10 cellular contexts compared by ENCODE assay signal in genomic region chr11:95084509-95084908, GRCh38. TPM values are rescaled to one million over a fixed set of nuclear protein-coding genes. Genes with fewer than 3 reads are reported as not detected.
DNase-seq lines count a peak whose midpoint lies in the region; ATAC-seq, FAIRE-seq and TF ChIP-seq lines count a peak whose summit lies in the region.
"Had no signal": no experiment of that assay in that cellular context is flagged by ENCODE, and none has a peak within 500 bp of the region (broad histone marks: within the 10 kb centered on the region; RNA-seq: fewer than 3 reads in every experiment).

No MANE protein-coding gene starts in this region.

- intact Hi-C loops in activated CD8-positive, alpha-beta T cell treated with anti-CD3 and anti-CD28 coated beads for 36 hours (cut with micrococcal nuclease): no loop called here

- no peaks in the 10 kb centered on the region for H3K27me3 Mint-ChIP-seq in activated CD8-positive, alpha-beta T cell treated with anti-CD3 and anti-CD28 coated beads for 36 hours

- H3K27me3 ChIP-seq in osteoblast (ENCODE audit: insufficient read depth, low read length): no peaks in the 10 kb centered on the region
- H3K27me3 ChIP-seq: SJSA1 had no signal

- in situ Hi-C loops in G401 (cut with HindIII; ENCODE audit: low sequenced_read_pairs): no loop called here

- no peaks in the 10 kb centered on the region for H3K79me2 ChIP-seq in osteoblast (ENCODE audit: insufficient read depth, low read length)

- CTCF ChIA-PET in activated CD8-positive, alpha-beta T cell treated with anti-CD3 and anti-CD28 coated beads for 36 hours (lab: Charles Lee): interaction anchor here (1.1 to 3.9 kb wide), 8 partner anchors 9 to 73 kb away, joined by 3 to 24 read pairs (median 5); partner anchors contain the start of gene SRSF8

- no peak overlapping the region for H3K27ac ChIP-seq in osteoblast (ENCODE audit: low read depth, low read length)
- H3K27ac ChIP-seq: SJSA1 had no signal

- H3K9me3 Mint-ChIP-seq in activated CD8-positive, alpha-beta T cell treated with anti-CD3 and anti-CD28 coated beads for 36 hours: no peaks in the 10 kb centered on the region

- peaks cover 44% of the 10 kb centered on the region for H3K4me1 Mint-ChIP-seq in activated CD8-positive, alpha-beta T cell treated with anti-CD3 and anti-CD28 coated beads for 36 hours (ENCODE audit: low read depth)

- peaks cover 12% of the 10 kb centered on the region for H3K4me1 ChIP-seq in osteoblast (ENCODE audit: insufficient read depth, low read length)
- H3K4me1 ChIP-seq: SJSA1 had no signal

- H3K4me3 Mint-ChIP-seq in activated CD8-positive, alpha-beta T cell treated with anti-CD3 and anti-CD28 coated beads for 36 hours: no peak overlapping the region

- TF ChIP-seq CTCF in activated CD8-positive, alpha-beta T cell treated with anti-CD3 and anti-CD28 coated beads for 36 hours (IDR thresholded peaks at IDR 0.05): no peak
- TF ChIP-seq CTCF in osteoblast (IDR thresholded peaks at IDR 0.05; ENCODE audit: extremely low read depth, low read depth, low read length): no peak

- POLR2A ChIA-PET in activated CD8-positive, alpha-beta T cell treated with anti-CD3 and anti-CD28 coated beads for 36 hours (lab: Charles Lee): interaction anchor here (0.8 to 1.8 kb wide), 7 partner anchors 9 to 706 kb away, joined by 3 to 9 read pairs (median 4); partner anchors contain the start of genes CEP57 and SRSF8

- no peak for FAIRE-seq in H54 (lab: Jason Lieb, UNC)

- H3K36me3 Mint-ChIP-seq in activated CD8-positive, alpha-beta T cell treated with anti-CD3 and anti-CD28 coated beads for 36 hours (ENCODE audit: low read depth): no peaks in the 10 kb centered on the region

- H3K27ac Mint-ChIP-seq in activated CD8-positive, alpha-beta T cell treated with anti-CD3 and anti-CD28 coated beads for 36 hours: peak overlapping the region; percentile 79

- H3K4me2 ChIP-seq in osteoblast (ENCODE audit: insufficient read depth, low read length): peak overlapping the region; percentile 7

- H3K9me3 ChIP-seq in osteoblast (ENCODE audit: low read depth, low read length): no peaks in the 10 kb centered on the region
- H3K9me3 ChIP-seq: SJSA1 had no signal

- no peaks in the 10 kb centered on the region for H3K36me3 ChIP-seq in osteoblast (ENCODE audit: insufficient read depth, low read length)
- H3K36me3 ChIP-seq: SJSA1 had no signal

- TF ChIP-seq POLR2A in H54 (IDR thresholded peaks at IDR 0.05; ENCODE audit: low read depth, low read length): no peak

- peak; percentile 84 for DNase-seq in activated CD8-positive, alpha-beta T cell treated with anti-CD3 and anti-CD28 coated beads for 36 hours
- DNase-seq in osteoblast (ENCODE audit: insufficient read length, low spot score, missing footprints) (peak; percentile 79), G401 (ENCODE audit: low spot score) (no peak), H54 (ENCODE audit: insufficient read length, low spot score) (no peak), medulla oblongata (ENCODE audit: extremely low spot score) (no peak), NCI-H2029 treated with DMSO at 0.1 percent for 48 hours (lab: John Stamatoyannopoulos, UW) (no peak)

- no peaks in the 10 kb centered on the region for H4K20me1 ChIP-seq in osteoblast (ENCODE audit: insufficient read depth, low read length)

- H3K4me3 ChIP-seq in osteoblast (ENCODE audit: insufficient read depth, low read length): no peak overlapping the region
- H3K4me3 ChIP-seq: SJSA1 had no signal

- ATAC-seq in GM18502 (IDR thresholded peaks at IDR 0.05; ENCODE audit: poor library complexity, unreplicated experiment): peak; percentile 34
- ATAC-seq in HG02678 (IDR thresholded peaks at IDR 0.05; ENCODE audit: unreplicated experiment): peak; percentile 40
- ATAC-seq in activated CD8-positive, alpha-beta T cell treated with anti-CD3 and anti-CD28 coated beads for 36 hours: peak; percentile 77

- H2AFZ ChIP-seq in osteoblast (ENCODE audit: low read length): no peak overlapping the region

RNA-seq across cellular contexts. Expression of gene ENDOD1, which starts 5.1 kb away (rescaled TPM):
- total RNA-seq in activated CD8-positive, alpha-beta T cell treated with anti-CD3 and anti-CD28 coated beads for 36 hours: 10 to 100 TPM; 13.0 to 14.1 TPM
- 43.0 and 44.2 TPM in 2 replicates for total RNA-seq in osteoblast
- total RNA-seq in G401 (2014; rRNA removed; shearing (Covaris generic)): 0.64 and 1.2 TPM in 2 replicates

RNA-seq across cellular contexts. Expression of gene SRSF8, which starts 17.8 kb away (rescaled TPM):
- 10 to 100 TPM; 23.0 to 24.7 TPM for total RNA-seq in activated CD8-positive, alpha-beta T cell treated with anti-CD3 and anti-CD28 coated beads for 36 hours
- 20.6 and 22.1 TPM in 2 replicates for total RNA-seq in osteoblast
- 24.3 and 26.4 TPM in 2 replicates for total RNA-seq in G401 (2014; rRNA removed; shearing (Covaris generic))

RNA-seq across cellular contexts. Expression of gene KDM4F, which starts 35.3 kb away (rescaled TPM):
- not detected for total RNA-seq in activated CD8-positive, alpha-beta T cell treated with anti-CD3 and anti-CD28 coated beads for 36 hours
- total RNA-seq in osteoblast: under 0.01 TPM in 1 of 2 replicates, not detected in the other
- 0.06 TPM in 1 of 2 replicates, not detected in the other for total RNA-seq in G401 (2014; rRNA removed; shearing (Covaris generic))
- total RNA-seq: liver, SJSA1 had no signal

RNA-seq across cellular contexts. Expression of gene KDM4E, which starts 59.5 kb away (rescaled TPM):
- total RNA-seq in activated CD8-positive, alpha-beta T cell treated with anti-CD3 and anti-CD28 coated beads for 36 hours: not detected
- not detected in 2 replicates for total RNA-seq in osteoblast
- 0.20 TPM in 1 of 2 replicates, not detected in the other for total RNA-seq in G401 (2014; rRNA removed; shearing (Covaris generic))
- total RNA-seq: liver, SJSA1 had no signal

Comparison
In these comparisons a context has a peak if more than half of its experiments do, and no peak if none do; other contexts are left out.
1. DNase-seq: peak in activated CD8-positive, alpha-beta T cell treated with anti-CD3 and anti-CD28 coated beads for 36 hours (single experiment) and osteoblast (single experiment); none in G401 (single experiment), H54 (single experiment), medulla oblongata (single experiment) and NCI-H2029 treated with DMSO at 0.1 percent for 48 hours (single experiment).
2. Peak in every context shown above with its lines, with median percentiles within 50 percentile points of each other: ATAC-seq.